8 cellular contexts compared by ENCODE assay signal in the genomic region with DNA sequence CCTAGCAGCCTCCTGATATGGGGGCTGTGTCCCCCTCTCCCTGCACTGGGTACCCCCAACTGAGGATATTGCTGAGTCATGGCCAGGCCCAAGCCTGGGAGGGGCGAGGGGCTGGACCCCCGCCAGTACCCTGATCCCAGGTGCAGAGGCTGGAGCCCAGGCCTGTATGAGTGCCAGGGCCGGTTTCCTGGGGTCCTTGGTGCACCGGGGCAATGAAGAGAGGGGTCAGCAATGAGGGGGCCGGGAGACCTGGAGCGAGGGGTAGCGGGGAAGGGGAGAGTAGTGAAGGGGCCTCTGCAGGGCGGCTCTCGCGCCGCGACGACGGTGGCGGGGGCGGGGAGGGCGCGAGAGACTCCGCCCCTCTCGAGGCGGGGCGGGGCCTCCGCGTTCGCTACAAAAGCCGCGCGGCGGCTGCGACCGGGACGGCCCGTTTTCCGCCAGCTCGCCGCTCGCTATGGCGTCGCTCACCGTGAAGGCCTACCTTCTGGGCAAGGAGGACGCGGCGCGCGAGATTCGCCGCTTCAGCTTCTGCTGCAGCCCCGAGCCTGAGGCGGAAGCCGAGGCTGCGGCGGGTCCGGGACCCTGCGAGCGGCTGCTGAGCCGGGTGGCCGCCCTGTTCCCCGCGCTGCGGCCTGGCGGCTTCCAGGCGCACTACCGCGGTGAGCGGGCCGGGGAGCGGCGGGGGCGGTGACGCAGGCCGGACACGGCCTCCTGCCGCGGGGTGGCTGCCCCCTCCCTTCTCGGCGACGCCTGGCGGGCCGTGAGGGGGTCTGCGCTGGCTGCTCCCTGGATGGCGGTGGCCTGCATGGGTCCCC. TPM values are rescaled to one million over a fixed set of nuclear protein-coding genes. Genes with fewer than 3 reads are reported as not detected.
DNase-seq lines count a peak whose midpoint lies in the region; ATAC-seq and TF ChIP-seq lines count a peak whose summit lies in the region.

Gene SQSTM1 (plus strand): TSS at position 423 of the 815 bp plus-strand sequence. CDS start 32 bp downstream, at position 455.

- peaks cover 57% of the 10 kb centered on the region for H3K79me2 ChIP-seq in PC-9 (ENCODE audit: low read depth)

- peaks cover 47% of the 10 kb centered on the region for H3K4me1 ChIP-seq in CD8-positive, alpha-beta T cell (ENCODE audit: insufficient read depth, low read length)
- H3K4me1 ChIP-seq in PC-9 (replicated peaks; ENCODE audit: insufficient read depth) (peaks cover 55% of the 10 kb centered on the region), esophagus squamous epithelium (peaks cover 60 to 87% (median 60%) of the 10 kb centered on the region in 3 donors), muscle layer of duodenum (ENCODE audit: control insufficient read depth in 1 of 2, insufficient read depth in 2 of 2, low read length in 2 of 2) (peaks cover 22 to 74% of the 10 kb centered on the region in 2 donors)

- no TSS peak for BruUV-seq in PC-9 (replicated peaks; lab: Mats Ljungman, UMichigan)

- H3K9me2 ChIP-seq in PC-9 (ENCODE audit: insufficient read depth), result no peaks in the 10 kb centered on the region

- TF ChIP-seq CTCF in CD8-positive, alpha-beta T cell (IDR thresholded peaks at IDR 0.05), result no peak
- TF ChIP-seq CTCF in PC-9 (conservative IDR thresholded peaks at IDR 0.05) (no peak), esophagus squamous epithelium (IDR thresholded peaks at IDR 0.05) (peak in 2 of 6 experiments; percentile 20 to 54)

- H3K27me3 ChIP-seq in CD8-positive, alpha-beta T cell (ENCODE audit: insufficient read depth, low read length), result no peaks in the 10 kb centered on the region
- H3K27me3 ChIP-seq in PC-9 (ENCODE audit: insufficient read depth, low read depth) (no peaks in the 10 kb centered on the region), esophagus squamous epithelium (no peaks in the 10 kb centered on the region), muscle layer of duodenum (ENCODE audit: low read depth, low read length) (no peaks in the 10 kb centered on the region)

- no peaks in the 10 kb centered on the region for H3K9me3 Mint-ChIP-seq in CD8-positive, alpha-beta T cell

- peaks cover 42% of the 10 kb centered on the region for H3K36me3 Mint-ChIP-seq in CD8-positive, alpha-beta T cell

- peaks cover 40% of the 10 kb centered on the region for H4K20me1 ChIP-seq in PC-9 (ENCODE audit: insufficient read depth)

- peaks cover 66% of the 10 kb centered on the region for H3F3A ChIP-seq in PC-9 (ENCODE audit: insufficient read depth, low read depth)

- no peaks in the 10 kb centered on the region for H3K9me3 ChIP-seq in CD8-positive, alpha-beta T cell (ENCODE audit: low read length)
- H3K9me3 ChIP-seq in PC-9 (ENCODE audit: insufficient read depth, low read depth), result no peaks in the 10 kb centered on the region
- no peaks in the 10 kb centered on the region for H3K9me3 ChIP-seq in esophagus squamous epithelium
- no peaks in the 10 kb centered on the region for H3K9me3 ChIP-seq in muscle layer of duodenum (ENCODE audit: control insufficient read depth in 1 of 2, low read length in 2 of 2)

- POLR2A ChIA-PET in CD8-positive, alpha-beta T cell (lab: Charles Lee), result interaction anchor here (0.6 to 2.5 kb wide), 13 partner anchors 10 to 127 kb away, joined by 3 to 15 read pairs (median 4); partner anchors contain the start of genes MAML1, MGAT4B and MRNIP
- POLR2A ChIA-PET in PC-9 (lab: Charles Lee; ENCODE audit: unreplicated experiment), result interaction anchor here (0.6 to 0.8 kb wide), 2 partner anchors 197 to 208 kb away, joined by 3 to 8 read pairs; no protein-coding TSS in a partner anchor

- H3K4me1 Mint-ChIP-seq in CD8-positive, alpha-beta T cell (ENCODE audit: low read depth), result peaks cover 61% of the 10 kb centered on the region

- intact Hi-C loops in CD8-positive, alpha-beta T cell (cut with DNase I, micrococcal nuclease), result loop anchor here (1.0 to 5.0 kb wide), 9 partner anchors 9 to 198 kb away; partner anchors contain the start of genes MRNIP (in 2 of the 2), HNRNPH1 (in 1 of the 2), MAML1 (in 1 of the 2) and MGAT4B (in 1 of the 2)
- intact Hi-C loops in PC-9 (cut with micrococcal nuclease; ENCODE audit: unreplicated experiment) (no loop called here), esophagus squamous epithelium (cut with DNase I) (no loop called here)

- no peaks in the 10 kb centered on the region for H3K27me3 Mint-ChIP-seq in CD8-positive, alpha-beta T cell (ENCODE audit: low read depth)

- ATAC-seq in CD8-positive, alpha-beta T cell, result peak; percentile 62
- ATAC-seq in GM19395 (IDR thresholded peaks at IDR 0.05; ENCODE audit: unreplicated experiment), result peak; percentile 31
- ATAC-seq in HG03520 (IDR thresholded peaks at IDR 0.05; ENCODE audit: unreplicated experiment), result peak; percentile 36

- peak within 1 kb of the TSS; percentile 94 for H3K4me3 ChIP-seq in CD8-positive, alpha-beta T cell (ENCODE audit: low read depth, low read length)
- H3K4me3 ChIP-seq in PC-9 (peak within 1 kb of the TSS; percentile 98), esophagus squamous epithelium (peak within 1 kb of the TSS; percentile 76 to 100 (median 94)), muscle layer of duodenum (ENCODE audit: low read depth in 1 of 2, low read length in 2 of 2) (peak within 1 kb of the TSS; percentile 58 to 91)

- H3K4me2 ChIP-seq in PC-9, result peak within 1 kb of the TSS; percentile 100

- peak within 1 kb of the TSS; percentile 92 for H3K27ac ChIP-seq in CD8-positive, alpha-beta T cell (ENCODE audit: low read depth, low read length)
- peak within 1 kb of the TSS; percentile 100 for H3K27ac ChIP-seq in PC-9
- peak within 1 kb of the TSS; percentile 98 to 100 (median 100) for H3K27ac ChIP-seq in esophagus squamous epithelium
- H3K27ac ChIP-seq in muscle layer of duodenum (ENCODE audit: low read length), result peak within 1 kb of the TSS; percentile 97

- H2AFZ ChIP-seq in PC-9, result no peak within 1 kb of the TSS; the same call in 1 of the 2 replicates

- TF ChIP-seq POLR2A in esophagus squamous epithelium (IDR thresholded peaks at IDR 0.05), result peak in 3 of 4 donors; percentile 49 to 100 (median 99)

- H3K36me3 ChIP-seq in CD8-positive, alpha-beta T cell (ENCODE audit: insufficient read depth, low read length), result peaks cover 28% of the 10 kb centered on the region
- H3K36me3 ChIP-seq in PC-9 (ENCODE audit: low read depth) (peaks cover 36% of the 10 kb centered on the region), esophagus squamous epithelium (peaks cover 22 to 35% (median 22%) of the 10 kb centered on the region in 3 donors), muscle layer of duodenum (ENCODE audit: control insufficient read depth in 1 of 2, insufficient read depth in 2 of 2, low read length in 2 of 2) (peaks cover 32 to 62% of the 10 kb centered on the region in 2 donors)

- CTCF ChIA-PET in CD8-positive, alpha-beta T cell (lab: Charles Lee), result interaction anchor here (1.3 to 1.7 kb wide), 3 partner anchors 9 to 24 kb away, joined by 4 to 12 read pairs (median 4); no protein-coding TSS in a partner anchor
- CTCF ChIA-PET in PC-9 (lab: Charles Lee), result no interaction called here

- H3K4me3 Mint-ChIP-seq in CD8-positive, alpha-beta T cell, result peak within 1 kb of the TSS; percentile 95

- WGBS in esophagus squamous epithelium, 2 donors, result no CpG with 5 or more reads among the region's 81 CpGs

- peak; percentile 70 to 93 (median 81) for DNase-seq in CD8-positive, alpha-beta T cell
- DNase-seq in PC-9 (peak in 1 of 2 experiments; percentile 87), activated T-helper 1 cell treated with Interleukin-2 at 50 U/mL for 16 hours (ENCODE audit: low read depth) (peak; percentile 77), esophagus squamous epithelium (lab: John Stamatoyannopoulos, UW) (no peak)
- DNase-seq in stimulated activated CD8-positive, alpha-beta memory T cell treated with anti-CD3 and anti-CD28 coated beads, Interleukin-7, amount 100 ng/mL, for 4 hours (ENCODE audit: low read depth in 2 of 2), result peak; percentile 44 to 78

- peak within 1 kb of the TSS; percentile 96 for H3K27ac Mint-ChIP-seq in CD8-positive, alpha-beta T cell

RNA-seq across cellular contexts. Expression of gene SQSTM1, which starts in this region (rescaled TPM):
- total RNA-seq in CD8-positive, alpha-beta T cell, result 100 to 1,000 TPM; 398 to 438 TPM
- total RNA-seq in PC-9 (2021) (715 and 961 TPM in 2 replicates), esophagus squamous epithelium (100 to 1,000 TPM; 105 to 236 (median 149) TPM)

Comparison
In these comparisons a context has a peak if more than half of its experiments do, and no peak if none do; other contexts are left out.
1. intact Hi-C loops: an anchor here in CD8-positive, alpha-beta T cell (1.0 to 5.0 kb wide); none called in PC-9 and esophagus squamous epithelium.